ENCODE assay signal across 13 cellular contexts in genomic region chr15:31508656-31509055, GRCh38.
DNase-seq lines count a peak whose midpoint lies in the region; ATAC-seq and TF ChIP-seq lines count a peak whose summit lies in the region.
"Had no signal": no experiment of that assay in that cellular context is flagged by ENCODE, and none has a peak within 500 bp of the region (broad histone marks: within the 10 kb centered on the region; RNA-seq: fewer than 3 reads in every experiment).

No MANE protein-coding gene starts in this region.

- no peaks in the 10 kb centered on the region for H3K27me3 ChIP-seq in trophoblast cell (ENCODE audit: insufficient read depth, low read length)
- H3K27me3 ChIP-seq: BLaER1 had no signal

- no peak overlapping the region for H2AK5ac ChIP-seq in trophoblast cell (ENCODE audit: low read length)

- no peak overlapping the region for H3K4me3 ChIP-seq in trophoblast cell (ENCODE audit: low read depth, low read length)
- H3K4me3 ChIP-seq: BLaER1 had no signal

- H4K8ac ChIP-seq in trophoblast cell (ENCODE audit: low read depth, low read length): no peak overlapping the region

- no peak for TF ChIP-seq CTCF in activated CD8-positive, alpha-beta T cell treated with anti-CD3 and anti-CD28 coated beads for 36 hours (IDR thresholded peaks at IDR 0.05)

- H3K4me2 ChIP-seq in trophoblast cell (ENCODE audit: low read length): no peak overlapping the region
- H3K4me2 ChIP-seq: BLaER1 had no signal

- H3K9ac ChIP-seq in trophoblast cell (ENCODE audit: low read length): no peak overlapping the region
- H3K9ac ChIP-seq: BLaER1 had no signal

- H2BK120ac ChIP-seq in trophoblast cell (ENCODE audit: insufficient read depth, low read length, poor library complexity): no peak overlapping the region

- DNase-seq in activated CD8-positive, alpha-beta T cell treated with anti-CD3 and anti-CD28 coated beads, Interleukin-2, amount 10 ng/mL, durations not matched to agents 7 days and 5 days: peak; percentile 9
- DNase-seq in activated CD8-positive, alpha-beta T cell treated with anti-CD3 and anti-CD28 coated beads for 36 hours: no peak
- DNase-seq in stimulated activated CD4-positive, alpha-beta T cell treated with anti-CD3 and anti-CD28 coated beads, Interleukin-4, amount 100 ng/mL, for 24 hours: peak; percentile 1
- no peak for DNase-seq in stimulated activated CD4-positive, alpha-beta T cell treated with anti-CD3 and anti-CD28 coated beads, Interleukin-15, amount 100 ng/mL, for 24 hours
- DNase-seq in trophoblast cell (no peak), globus pallidus (ENCODE audit: low spot score) (no peak), NCI-H510A (lab: John Stamatoyannopoulos, UW) (no peak)
- DNase-seq: AML-193; CD8-positive, alpha-beta memory T cell; HCEC 1CT; HFFc6 had no signal

- no peak overlapping the region for H3K4ac ChIP-seq in trophoblast cell (ENCODE audit: low read depth, low read length)

- no peak for ATAC-seq in activated CD8-positive, alpha-beta T cell treated with anti-CD3 and anti-CD28 coated beads, Interleukin-2, amount 10 ng/mL, durations not matched to agents 7 days and 5 days
- ATAC-seq in activated CD8-positive, alpha-beta T cell treated with anti-CD3 and anti-CD28 coated beads for 36 hours: no peak

- H3K36me3 ChIP-seq in trophoblast cell (ENCODE audit: control insufficient read depth in 1 of 2, insufficient read depth in 2 of 2, low read length in 2 of 2): peaks cover 0 to 3% of the 10 kb centered on the region in 2 experiments
- H3K36me3 ChIP-seq: BLaER1 had no signal

- H3K27me3 Mint-ChIP-seq in activated CD8-positive, alpha-beta T cell treated with anti-CD3 and anti-CD28 coated beads, Interleukin-2, amount 10 ng/mL, durations not matched to agents 7 days and 5 days (ENCODE audit: low read depth): peaks cover 12% of the 10 kb centered on the region
- peaks cover 12% of the 10 kb centered on the region for H3K27me3 Mint-ChIP-seq in activated CD8-positive, alpha-beta T cell treated with anti-CD3 and anti-CD28 coated beads for 36 hours
- H3K27me3 Mint-ChIP-seq: CD8-positive, alpha-beta memory T cell had no signal

- no peak overlapping the region for H4K91ac ChIP-seq in trophoblast cell (ENCODE audit: low read depth, low read length)

- H3K18ac ChIP-seq in trophoblast cell (ENCODE audit: low read length): no peak overlapping the region

- H3K27ac ChIP-seq in trophoblast cell (ENCODE audit: low read depth, low read length): no peak overlapping the region
- H3K27ac ChIP-seq: 22Rv1, BLaER1 had no signal

- peaks cover 10% of the 10 kb centered on the region for H3K4me1 Mint-ChIP-seq in activated CD8-positive, alpha-beta T cell treated with anti-CD3 and anti-CD28 coated beads, Interleukin-2, amount 10 ng/mL, durations not matched to agents 7 days and 5 days (ENCODE audit: low read depth)
- peaks cover 20% of the 10 kb centered on the region for H3K4me1 Mint-ChIP-seq in activated CD8-positive, alpha-beta T cell treated with anti-CD3 and anti-CD28 coated beads for 36 hours (ENCODE audit: low read depth)

- CTCF ChIA-PET in activated CD8-positive, alpha-beta T cell treated with anti-CD3 and anti-CD28 coated beads, Interleukin-2, amount 10 ng/mL, durations not matched to agents 7 days and 5 days (lab: Charles Lee): no interaction called here
- CTCF ChIA-PET in activated CD8-positive, alpha-beta T cell treated with anti-CD3 and anti-CD28 coated beads for 36 hours (lab: Charles Lee): interaction anchor here (2.3 kb wide), 1 partner anchor 20 kb away, joined by 12 read pairs; no protein-coding TSS in a partner anchor

- no peak overlapping the region for H3K23ac ChIP-seq in trophoblast cell (ENCODE audit: low read length)

- intact Hi-C loops in activated CD8-positive, alpha-beta T cell treated with anti-CD3 and anti-CD28 coated beads for 36 hours (cut with micrococcal nuclease): no loop called here

- H3K36me3 Mint-ChIP-seq in activated CD8-positive, alpha-beta T cell treated with anti-CD3 and anti-CD28 coated beads, Interleukin-2, amount 10 ng/mL, durations not matched to agents 7 days and 5 days (ENCODE audit: low read depth): no peaks in the 10 kb centered on the region
- H3K36me3 Mint-ChIP-seq in activated CD8-positive, alpha-beta T cell treated with anti-CD3 and anti-CD28 coated beads for 36 hours (ENCODE audit: low read depth): peaks cover 3% of the 10 kb centered on the region
- H3K36me3 Mint-ChIP-seq: CD8-positive, alpha-beta memory T cell had no signal

- no peak overlapping the region for H2BK5ac ChIP-seq in trophoblast cell (ENCODE audit: low read depth, low read length, poor library complexity)

- no peak overlapping the region for H3K4me3 Mint-ChIP-seq in activated CD8-positive, alpha-beta T cell treated with anti-CD3 and anti-CD28 coated beads, Interleukin-2, amount 10 ng/mL, durations not matched to agents 7 days and 5 days
- no peak overlapping the region for H3K4me3 Mint-ChIP-seq in activated CD8-positive, alpha-beta T cell treated with anti-CD3 and anti-CD28 coated beads for 36 hours
- H3K4me3 Mint-ChIP-seq: CD8-positive, alpha-beta memory T cell; HFFc6 had no signal

- H2AFZ ChIP-seq in trophoblast cell (ENCODE audit: insufficient read depth, low read length, poor library complexity): no peak overlapping the region

- no peaks in the 10 kb centered on the region for H3K9me3 Mint-ChIP-seq in activated CD8-positive, alpha-beta T cell treated with anti-CD3 and anti-CD28 coated beads, Interleukin-2, amount 10 ng/mL, durations not matched to agents 7 days and 5 days (ENCODE audit: insufficient read depth)
- no peaks in the 10 kb centered on the region for H3K9me3 Mint-ChIP-seq in activated CD8-positive, alpha-beta T cell treated with anti-CD3 and anti-CD28 coated beads for 36 hours
- H3K9me3 Mint-ChIP-seq: CD8-positive, alpha-beta memory T cell had no signal

- no peak overlapping the region for H3K27ac Mint-ChIP-seq in activated CD8-positive, alpha-beta T cell treated with anti-CD3 and anti-CD28 coated beads, Interleukin-2, amount 10 ng/mL, durations not matched to agents 7 days and 5 days
- H3K27ac Mint-ChIP-seq in activated CD8-positive, alpha-beta T cell treated with anti-CD3 and anti-CD28 coated beads for 36 hours: no peak overlapping the region
- H3K27ac Mint-ChIP-seq: CD8-positive, alpha-beta memory T cell; HFFc6 had no signal

- peak overlapping the region; percentile 76 for H2BK12ac ChIP-seq in trophoblast cell (ENCODE audit: low read length)

- H3K14ac ChIP-seq in trophoblast cell (ENCODE audit: low read length): no peak overlapping the region

- POLR2A ChIA-PET in activated CD8-positive, alpha-beta T cell treated with anti-CD3 and anti-CD28 coated beads, Interleukin-2, amount 10 ng/mL, durations not matched to agents 7 days and 5 days (lab: Charles Lee): no interaction called here
- POLR2A ChIA-PET in activated CD8-positive, alpha-beta T cell treated with anti-CD3 and anti-CD28 coated beads for 36 hours (lab: Charles Lee): no interaction called here

- H3K9me3 ChIP-seq in trophoblast cell (ENCODE audit: insufficient read depth, low read depth, low read length): no peaks in the 10 kb centered on the region
- H3K9me3 ChIP-seq: BLaER1 had no signal

- no peaks in the 10 kb centered on the region for H3K79me1 ChIP-seq in trophoblast cell (ENCODE audit: low read length)

- H3K4me1 ChIP-seq in trophoblast cell (ENCODE audit: control insufficient read depth in 1 of 2, insufficient read depth in 2 of 2, low read length in 2 of 2): peaks cover 2 to 4% of the 10 kb centered on the region in 2 experiments

- no peak overlapping the region for H4K12ac ChIP-seq in trophoblast cell (ENCODE audit: low read depth, low read length)

- WGBS in trophoblast cell (ENCODE audit: extremely low coverage, insufficient coverage, insufficient read length): 93% methylated on average over 2 of the region's 10 CpGs

- no peaks in the 10 kb centered on the region for H3K79me2 ChIP-seq in trophoblast cell (ENCODE audit: control insufficient read depth, insufficient read depth, low read length, poor library complexity)

Comparison
In these comparisons a context has a peak if more than half of its experiments do, and no peak if none do; other contexts are left out.
1. DNase-seq: peak in activated CD8-positive, alpha-beta T cell treated with anti-CD3 and anti-CD28 coated beads, Interleukin-2, amount 10 ng/mL, durations not matched to agents 7 days and 5 days (single experiment) and stimulated activated CD4-positive, alpha-beta T cell treated with anti-CD3 and anti-CD28 coated beads, Interleukin-4, amount 100 ng/mL, for 24 hours (single experiment); none in activated CD8-positive, alpha-beta T cell treated with anti-CD3 and anti-CD28 coated beads for 36 hours (single experiment), stimulated activated CD4-positive, alpha-beta T cell treated with anti-CD3 and anti-CD28 coated beads, Interleukin-15, amount 100 ng/mL, for 24 hours (single experiment), trophoblast cell (0 of 2), globus pallidus (single experiment) and NCI-H510A (single experiment).